10 cellular contexts compared by ENCODE assay signal in genomic region chr6:125910518-125910917, GRCh38. TPM values are rescaled to one million over a fixed set of nuclear protein-coding genes. Genes with fewer than 3 reads are reported as not detected.
A peak's percentile ranks its signal among the peaks of the same experiment; 100 is the strongest.
DNase-seq lines count a peak whose midpoint lies in the region; ATAC-seq, FAIRE-seq and TF ChIP-seq lines count a peak whose summit lies in the region.
"Had no signal": no experiment of that assay in that cellular context is flagged by ENCODE, and none has a peak within 500 bp of the region (broad histone marks: within the 10 kb centered on the region; RNA-seq: fewer than 3 reads in every experiment).

No MANE protein-coding gene starts in this region.

- H3K4me1 ChIP-seq in A549 (peaks cover 83% of the 10 kb centered on the region), adipocyte (ENCODE audit: control insufficient read depth, insufficient read depth, low read length) (peaks cover 37% of the 10 kb centered on the region)

- H3K9ac ChIP-seq in adipocyte (ENCODE audit: low read length): no peak overlapping the region

- FAIRE-seq in A549 (lab: Jason Lieb, UNC): no peak
- peak; percentile 76 for FAIRE-seq in GM19239 (lab: Jason Lieb, UNC)

- H3K4me2 ChIP-seq in A549: peak overlapping the region; percentile 18; the same call in 1 of the 3 replicates

- 62% methylated on average over 3 of the region's 3 CpGs for WGBS in A549 (ENCODE audit: missing lambda C conversion rate)

- TF ChIP-seq EP300 in A549 (IDR thresholded peaks at IDR 0.05): no peak

- H3K27ac ChIP-seq in A549: peak overlapping the region in 1 of 2 experiments; percentile 66; a peak in 2 of 6 replicates

- ATAC-seq in A549 (no peak), HG03095 (IDR thresholded peaks at IDR 0.05; ENCODE audit: unreplicated experiment) (peak; percentile 96), left lobe of liver (no peak)

- DNase-seq in A549 (ENCODE audit: low read depth in 1 of 2, low spot score in 1 of 2): no peak
- peak; percentile 16 for DNase-seq in GM19239 (ENCODE audit: insufficient read length, low spot score)
- DNase-seq in adipocyte (ENCODE audit: low read depth): peak; percentile 69
- DNase-seq in left lobe of liver (ENCODE audit: low spot score): no peak
- DNase-seq in SIG-M5 (lab: John Stamatoyannopoulos, UW): no peak
- no peak for DNase-seq in NCI-H510A (lab: John Stamatoyannopoulos, UW)
- no peak for DNase-seq in HK-2 (ENCODE audit: unreplicated experiment)
- DNase-seq: cortex of kidney, NCI-H748 treated with DMSO at 0.1 percent for 48 hours had no signal

- CTCF ChIA-PET in A549 (lab: Yijun Ruan, JAX): interaction anchor here (1.1 to 14.7 kb wide), 3 partner anchors 9 to 43 kb away, joined by 5 to 148 read pairs (median 6); partner anchors contain the start of gene HINT3

- H3K36me3 ChIP-seq in adipocyte (ENCODE audit: control insufficient read depth, insufficient read depth, low read length, severe bottlenecking): peaks cover 37% of the 10 kb centered on the region

- no peak for TF ChIP-seq POLR2A in A549 (IDR thresholded peaks at IDR 0.05; ENCODE audit: low read length)

- H3K4me3 ChIP-seq in A549 (no peak overlapping the region), adipocyte (ENCODE audit: low read length) (no peak overlapping the region)

- POLR2A ChIA-PET in A549 (lab: Yijun Ruan, JAX): no interaction called here

- H3K27me3 ChIP-seq in adipocyte (replicated peaks; ENCODE audit: control insufficient read depth, insufficient read depth, low read length): no peaks in the 10 kb centered on the region

- no peak for TF ChIP-seq RAD21 in A549 (conservative IDR thresholded peaks at IDR 0.05 in 1 of 2, IDR thresholded peaks at IDR 0.05 in 1 of 2)

- TF ChIP-seq CTCF in A549 (IDR thresholded peaks at IDR 0.05): no peak

- H3K9me3 ChIP-seq in A549: no peaks in the 10 kb centered on the region
- H3K9me3 ChIP-seq in adipocyte (ENCODE audit: control insufficient read depth, low read length): no peaks in the 10 kb centered on the region

TF ChIP-seq in A549, 52 proteins besides CTCF, POLR2A, EP300 and RAD21:
- TF ChIP-seq ZSCAN20 (CRISPR knock-in tag; IDR thresholded peaks at IDR 0.05) (no peak), HDAC2 (IDR thresholded peaks at IDR 0.05) (no peak), HES2 (IDR thresholded peaks at IDR 0.05) (no peak), HOXA7 (CRISPR knock-in tag; IDR thresholded peaks at IDR 0.05) (no peak), BCL3 (IDR thresholded peaks at IDR 0.05) (no peak), CHD2 (IDR thresholded peaks at IDR 0.05; ENCODE audit: low read length, partially characterized antibody) (no peak), FOSL2 (IDR thresholded peaks at IDR 0.05) (no peak), FOSL2 (CRISPR knock-in tag; IDR thresholded peaks at IDR 0.05) (0 out of 2 replicates have a peak, but pooled peaks have one; percentile 3), ZFP36 (IDR thresholded peaks at IDR 0.05; ENCODE audit: borderline replicate concordance, partially characterized antibody) (no peak)
TF ChIP-seq in A549: peak in this region for 1.

RNA-seq across cellular contexts. Expression of gene HINT3, which starts 46.1 kb away (rescaled TPM):
- polyA plus RNA-seq in A549 (2011; rRNA removed) (4.7 and 7.2 TPM in 2 replicates), A549 (2017; fragmentation: RNase III; extraction: RNeasy Plus Mini Kit Qiagen cat#74134 plus additional on column Dnase treatment) (13.0 to 13.8 TPM (median 13.5 TPM) in 3 replicates)
- 2.1 and 2.9 TPM in 2 replicates for polyA plus RNA-seq in A549 (2012; cell fraction: cytosol; rRNA removed)
- polyA plus RNA-seq in A549 (2012; cell fraction: nucleus; rRNA removed): 1.1 and 1.9 TPM in 2 replicates
- 1.5 and 1.6 TPM in 2 replicates for polyA minus RNA-seq in A549 (2011; rRNA and poly(A)+ RNA removed)
- 9.1 TPM for total RNA-seq in left lobe of liver

Comparison
In these comparisons a context has a peak if more than half of its experiments do, and no peak if none do; other contexts are left out.
1. DNase-seq: peak in GM19239 (single experiment) and adipocyte (single experiment); none in A549 (0 of 2), left lobe of liver (single experiment), SIG-M5 (single experiment), NCI-H510A (single experiment) and HK-2 (single experiment).